Comparison of ENCODE assay signal across 17 cellular contexts in the genomic region with DNA sequence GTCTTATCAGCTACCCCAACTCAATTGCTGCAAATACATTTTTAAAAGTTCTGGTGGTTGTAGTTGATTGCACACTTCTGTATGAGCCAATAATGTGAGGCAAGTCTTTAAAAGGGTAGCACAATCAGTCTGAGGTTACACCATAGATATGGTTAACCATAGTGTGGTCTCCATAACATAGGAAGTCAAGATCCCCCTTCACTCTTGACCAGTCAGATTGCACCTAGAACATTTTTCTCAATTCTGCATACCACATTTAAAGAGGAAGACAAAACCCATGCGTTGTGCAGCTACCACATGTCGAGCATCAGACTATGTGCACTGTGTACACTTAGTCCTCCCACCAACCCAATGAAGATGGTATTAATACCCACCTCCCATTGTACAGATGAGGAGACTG. TPM values are rescaled to one million over a fixed set of nuclear protein-coding genes. Genes with fewer than 3 reads are reported as not detected.
DNase-seq lines count a peak whose midpoint lies in the region; ATAC-seq and TF ChIP-seq lines count a peak whose summit lies in the region.
"Had no signal": no experiment of that assay in that cellular context is flagged by ENCODE, and none has a peak within 500 bp of the region (broad histone marks: within the 10 kb centered on the region; RNA-seq: fewer than 3 reads in every experiment).

No MANE protein-coding gene starts in this region.

- no peak for TF ChIP-seq CTCF in lower leg skin (IDR thresholded peaks at IDR 0.05)

- peak overlapping the region; percentile 77 for H3K4me2 ChIP-seq in BLaER1
- H3K4me2 ChIP-seq: smooth muscle cell had no signal

- H3K4me1 Mint-ChIP-seq in effector memory CD8-positive, alpha-beta T cell (ENCODE audit: low read depth in 2 of 2), result peaks cover 6 to 17% of the 10 kb centered on the region in 2 donors

- no peak for TF ChIP-seq POLR2A in lower leg skin (IDR thresholded peaks at IDR 0.05)

- H3K27ac ChIP-seq in BLaER1, result peak overlapping the region; percentile 94
- H3K27ac ChIP-seq: ovary, thoracic aorta had no signal

- 83 to 90% methylated on average over 2 of the region's 2 CpGs for WGBS in lower leg skin, 2 donors

- H4K20me1 ChIP-seq in BLaER1, result no peaks in the 10 kb centered on the region

- H3K4me3 ChIP-seq in BLaER1, result peak overlapping the region; percentile 12; the same call in 1 of the 2 replicates
- no peak overlapping the region for H3K4me3 ChIP-seq in lower leg skin (ENCODE audit: low read depth, poor library complexity, severe bottlenecking)
- H3K4me3 ChIP-seq: ovary, smooth muscle cell, thoracic aorta had no signal

- H3K9ac ChIP-seq in BLaER1, result no peak overlapping the region

- ATAC-seq in GM19452 (IDR thresholded peaks at IDR 0.05; ENCODE audit: unreplicated experiment), result peak; percentile 33
- peak; percentile 59 for ATAC-seq in effector memory CD8-positive, alpha-beta T cell (replicated peaks)

- H3K27ac Mint-ChIP-seq in effector memory CD8-positive, alpha-beta T cell, result no peak overlapping the region

- no peaks in the 10 kb centered on the region for H3K27me3 Mint-ChIP-seq in effector memory CD8-positive, alpha-beta T cell

- peaks cover 44% of the 10 kb centered on the region for H3K9me3 ChIP-seq in BLaER1
- H3K9me3 ChIP-seq: ovary, thoracic aorta had no signal

- peak overlapping the region in 1 of 2 donors; percentile 19 for H3K4me3 Mint-ChIP-seq in effector memory CD8-positive, alpha-beta T cell

- H3K4me1 ChIP-seq in BLaER1, result peaks cover 56% of the 10 kb centered on the region

- intact Hi-C loops in lower leg skin (cut with DNase I; ENCODE audit: low total_unique reads), result no loop called here

- no peaks in the 10 kb centered on the region for H3K9me3 Mint-ChIP-seq in effector memory CD8-positive, alpha-beta T cell

- H3K36me3 Mint-ChIP-seq in effector memory CD8-positive, alpha-beta T cell (ENCODE audit: insufficient read depth), result no peaks in the 10 kb centered on the region

- DNase-seq in NOMO-1 (lab: John Stamatoyannopoulos, UW; ENCODE audit: unreplicated experiment in 2 of 2) (peak; percentile 80 to 99), lower leg skin (ENCODE audit: low spot score in 2 of 2) (no peak), DMS153 treated with DMSO at 0.1 percent for 48 hours (lab: John Stamatoyannopoulos, UW; ENCODE audit: unreplicated experiment) (no peak), AG08396 (ENCODE audit: low spot score) (no peak), SHP77 (lab: John Stamatoyannopoulos, UW) (no peak)
- no peak for DNase-seq in effector memory CD8-positive, alpha-beta T cell
- DNase-seq: activated CD4-positive, alpha-beta T cell treated with anti-CD3 and anti-CD28 coated beads, Interleukin-2, amount 50 U/mL, for 1 hour; activated effector memory CD4-positive, alpha-beta T cell treated with Interleukin-2 at 50 U/mL for 16 hours; foreskin fibroblast; H7; NCI-H1092; ovary had no signal

- no peaks in the 10 kb centered on the region for H3K36me3 ChIP-seq in BLaER1
- H3K36me3 ChIP-seq: ovary, thoracic aorta had no signal

- H3K27me3 ChIP-seq in BLaER1, result no peaks in the 10 kb centered on the region
- H3K27me3 ChIP-seq: ovary had no signal

RNA-seq across cellular contexts. Expression of a gene that starts 26.5 kb away (rescaled TPM):
- total RNA-seq in lower leg skin, result 1 to 10 TPM; 2.6 to 5.8 (median 3.3) TPM
- total RNA-seq: RPMI7951, smooth muscle cell had no signal

Comparison
In these comparisons a context has a peak if more than half of its experiments do, and no peak if none do; other contexts are left out.
1. DNase-seq: peak in NOMO-1 (2 of 2); none in effector memory CD8-positive, alpha-beta T cell (0 of 3), lower leg skin (0 of 2), DMS153 treated with DMSO at 0.1 percent for 48 hours (single experiment), AG08396 (single experiment) and SHP77 (0 of 2).